Comparison of ENCODE assay signal across 30 cellular contexts in the genomic region with DNA sequence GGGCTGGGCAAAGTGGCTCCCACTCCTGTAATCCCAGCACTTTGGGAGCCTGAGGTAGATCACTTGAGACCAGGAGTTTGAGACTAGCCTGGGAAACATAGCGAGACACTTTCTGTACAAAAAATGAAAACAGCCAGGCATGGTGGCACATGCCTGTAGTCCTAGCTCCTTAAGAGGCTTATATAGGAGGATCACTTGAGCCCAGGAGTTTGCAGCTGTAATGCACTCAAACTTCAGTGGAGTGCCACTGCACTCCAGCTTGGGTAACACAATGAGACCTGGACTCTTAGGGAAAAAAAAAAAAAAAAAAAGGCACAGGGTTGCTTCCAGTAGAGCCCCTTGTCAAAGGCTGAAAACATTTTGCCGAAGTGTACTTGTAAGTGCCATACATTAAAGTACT.
"Had no signal": no experiment of that assay in that cellular context is flagged by ENCODE, and none has a peak within 500 bp of the region (broad histone marks: within the 10 kb centered on the region; RNA-seq: fewer than 3 reads in every experiment).

No MANE protein-coding gene starts in this region.

- H3K4me3 Mint-ChIP-seq: activated B cell treated with CpG ODN at 0.5 μM for 24 hours; activated CD8-positive, alpha-beta T cell treated with anti-CD3 and anti-CD28 coated beads for 36 hours; activated naive CD8-positive, alpha-beta T cell; activated T-cell treated with anti-CD3 and anti-CD28 coated beads, Interleukin-2, amount 50 U/mL, for 4 hours; activated T-helper 17 cell treated with anti-CD3 and anti-CD28 coated beads, Interleukin-2, amount 50 U/mL, for 72 hours; central memory CD8-positive, alpha-beta T cell; dendritic cell treated with granulocyte-macrophage colony-stimulating factor and Interleukin-4, amounts not matched to agents 40 ng/mL and 50 ng/mL, for 4 days; endodermal cell; T-helper 17 cell; T-helper 2 cell treated with Interferon-gamma antibody and Interleukin-4, amounts not matched to agents 5 μg/mL and 100 μg/mL, for 36 hours had no signal

- H3K27ac ChIP-seq: brain microvascular endothelial cell, coronary artery, dorsolateral prefrontal cortex, WERI-Rb-1 had no signal

- ATAC-seq: activated CD4-positive, CD25-positive, alpha-beta regulatory T cell treated with anti-CD3 and anti-CD28 coated beads, Interleukin-2, amount 50 U/mL, for 24 hours; activated CD8-positive, alpha-beta T cell treated with anti-CD3 and anti-CD28 coated beads for 36 hours; activated T-cell treated with anti-CD3 and anti-CD28 coated beads, Interleukin-2, amount 50 U/mL, for 4 hours; activated T-helper 17 cell treated with anti-CD3 and anti-CD28 coated beads, Interleukin-2, amount 50 U/mL, for 72 hours; esophagus mucosa; T-helper 17 cell had no signal

- H3K36me3 ChIP-seq: brain microvascular endothelial cell, WERI-Rb-1 had no signal

- H3K4me3 ChIP-seq: coronary artery, dorsolateral prefrontal cortex had no signal

- H3K4me1 Mint-ChIP-seq: activated B cell treated with CpG ODN at 0.5 μM for 24 hours; activated T-helper 17 cell treated with anti-CD3 and anti-CD28 coated beads, Interleukin-2, amount 50 U/mL, for 72 hours; central memory CD8-positive, alpha-beta T cell had no signal

- H3K9me3 Mint-ChIP-seq: activated B cell treated with CpG ODN at 0.5 μM for 24 hours; activated CD8-positive, alpha-beta T cell treated with anti-CD3 and anti-CD28 coated beads for 36 hours; activated T-helper 17 cell treated with anti-CD3 and anti-CD28 coated beads, Interleukin-2, amount 50 U/mL, for 72 hours; central memory CD8-positive, alpha-beta T cell; dendritic cell treated with granulocyte-macrophage colony-stimulating factor and Interleukin-4, amounts not matched to agents 40 ng/mL and 50 ng/mL, for 4 days; T-helper 2 cell treated with Interferon-gamma antibody and Interleukin-4, amounts not matched to agents 5 μg/mL and 100 μg/mL, for 36 hours had no signal

- H3K27me3 ChIP-seq: brain microvascular endothelial cell, dorsolateral prefrontal cortex had no signal

- H3K27ac Mint-ChIP-seq: activated B cell treated with CpG ODN at 0.5 μM for 24 hours; activated CD8-positive, alpha-beta T cell treated with anti-CD3 and anti-CD28 coated beads for 36 hours; activated naive CD8-positive, alpha-beta T cell; activated T-helper 17 cell treated with anti-CD3 and anti-CD28 coated beads, Interleukin-2, amount 50 U/mL, for 72 hours; dendritic cell treated with granulocyte-macrophage colony-stimulating factor and Interleukin-4, amounts not matched to agents 40 ng/mL and 50 ng/mL, for 4 days; endodermal cell; T-helper 17 cell; T-helper 2 cell treated with Interferon-gamma antibody and Interleukin-4, amounts not matched to agents 5 μg/mL and 100 μg/mL, for 36 hours had no signal

- DNase-seq: activated B cell treated with CpG ODN at 0.5 μM for 24 hours; activated CD4-positive, alpha-beta T cell treated with anti-CD3 and anti-CD28 coated beads for 48 hours; activated CD4-positive, alpha-beta T cell treated with anti-CD3 and anti-CD28 coated beads, Interleukin-2, amount 50 U/mL, for 1 hour; activated CD4-positive, alpha-beta T cell treated with anti-CD3 and anti-CD28 coated beads, Interleukin-2, amount 50 U/mL, for 48 hours; activated CD8-positive, alpha-beta memory T cell treated with anti-CD3 and anti-CD28 coated beads for 24 hours; activated CD8-positive, alpha-beta T cell treated with anti-CD3 and anti-CD28 coated beads for 36 hours; activated effector memory CD4-positive, alpha-beta T cell treated with Interleukin-2 at 50 U/mL for 16 hours; activated gamma-delta T cell treated with Interleukin-2 at 50 U/mL for 16 hours; activated naive CD4-positive, alpha-beta T cell treated with anti-CD3 and anti-CD28 coated beads, Interleukin-2, amount 50 U/mL, for 16 hours; activated naive CD4-positive, alpha-beta T cell treated with Interleukin-2 at 50 U/mL for 16 hours; activated T-cell treated with anti-CD3 and anti-CD28 coated beads, Interleukin-2, amount 50 U/mL, for 4 hours; amniotic stem cell; anterior cingulate cortex; brain microvascular endothelial cell; dorsolateral prefrontal cortex; effector memory CD4-positive, alpha-beta T cell; endodermal cell; foreskin fibroblast; head of caudate nucleus; T-helper 17 cell; T1000; WERI-Rb-1 had no signal

- H3K27me3 Mint-ChIP-seq: activated B cell treated with CpG ODN at 0.5 μM for 24 hours; activated CD8-positive, alpha-beta T cell treated with anti-CD3 and anti-CD28 coated beads for 36 hours; activated naive CD8-positive, alpha-beta T cell; activated T-helper 17 cell treated with anti-CD3 and anti-CD28 coated beads, Interleukin-2, amount 50 U/mL, for 72 hours; dendritic cell treated with granulocyte-macrophage colony-stimulating factor and Interleukin-4, amounts not matched to agents 40 ng/mL and 50 ng/mL, for 4 days had no signal

- H3K36me3 Mint-ChIP-seq: activated naive CD8-positive, alpha-beta T cell had no signal
